Comparison of ENCODE assay signal across 32 cellular contexts in the genomic region with DNA sequence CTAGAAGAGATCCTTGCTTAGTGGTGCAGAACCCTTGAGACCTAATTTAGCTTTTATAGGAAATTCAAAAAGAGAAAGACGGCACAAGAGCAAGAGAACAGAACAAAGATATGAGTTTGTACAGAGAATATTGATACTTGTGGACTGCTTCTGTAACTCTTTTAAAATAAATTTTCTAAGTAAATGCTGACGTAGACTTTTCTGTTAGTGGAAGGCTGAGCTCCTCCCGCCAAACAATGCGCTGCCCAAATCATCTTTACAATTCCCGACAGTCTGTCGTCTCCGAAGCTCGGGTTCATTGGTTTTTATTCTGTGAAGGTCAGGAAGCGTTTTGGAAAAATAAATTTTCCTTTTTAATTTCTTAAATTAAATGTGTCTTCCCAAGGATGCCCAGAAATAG. TPM values are rescaled to one million over a fixed set of nuclear protein-coding genes. Genes with fewer than 3 reads are reported as not detected.
"Had no signal": no experiment of that assay in that cellular context is flagged by ENCODE, and none has a peak within 500 bp of the region (broad histone marks: within the 10 kb centered on the region; RNA-seq: fewer than 3 reads in every experiment).

No MANE protein-coding gene starts in this region.

- H3K27me3 ChIP-seq: adrenal gland, body of pancreas, brain microvascular endothelial cell, breast epithelium had no signal

- H3K36me3 ChIP-seq: adrenal gland, brain microvascular endothelial cell, breast epithelium had no signal

- H3K9me3 ChIP-seq: adrenal gland, body of pancreas, breast epithelium had no signal

- H3K4me3 ChIP-seq: adrenal gland, body of pancreas, breast epithelium had no signal

- H3K4me3 Mint-ChIP-seq: activated B cell treated with CpG ODN at 0.5 μM for 24 hours; activated CD4-positive, alpha-beta memory T cell treated with anti-CD3 and anti-CD28 coated beads for 36 hours; activated CD4-positive, alpha-beta T cell treated with anti-CD3 and anti-CD28 coated beads, Interleukin-2, amount 10 ng/mL, durations not matched to agents 24 days and 14 days; activated CD8-positive, alpha-beta T cell treated with anti-CD3 and anti-CD28 coated beads for 36 hours; activated naive CD8-positive, alpha-beta T cell treated with anti-CD3 and anti-CD28 coated beads for 36 hours; activated T-cell treated with anti-CD3 and anti-CD28 coated beads, Interleukin-2, amount 50 U/mL, for 24 hours; T-helper 1 cell treated with Interleukin-12 subunit alpha and Interleukin-12 subunit beta and Interleukin-4 antibody, amounts not matched to agents 30 μg/mL and 1 μg/mL, for 36 hours; T-helper 2 cell treated with Interferon-gamma antibody and Interleukin-4, amounts not matched to agents 5 μg/mL and 100 μg/mL, for 36 hours had no signal

- H3K9me3 Mint-ChIP-seq: activated B cell treated with CpG ODN at 0.5 μM for 24 hours; activated CD4-positive, alpha-beta memory T cell treated with anti-CD3 and anti-CD28 coated beads for 36 hours; activated CD4-positive, alpha-beta T cell treated with anti-CD3 and anti-CD28 coated beads, Interleukin-2, amount 10 ng/mL, durations not matched to agents 24 days and 14 days; activated CD8-positive, alpha-beta T cell treated with anti-CD3 and anti-CD28 coated beads for 36 hours; activated naive CD4-positive, alpha-beta T cell treated with anti-CD3 and anti-CD28 coated beads, Interleukin-2, amount 50 U/mL, for 72 hours; activated naive CD8-positive, alpha-beta T cell treated with anti-CD3 and anti-CD28 coated beads for 36 hours; activated T-cell treated with anti-CD3 and anti-CD28 coated beads, Interleukin-2, amount 50 U/mL, for 24 hours; activated T-helper 2 cell treated with anti-CD3 and anti-CD28 coated beads, Interferon-gamma antibody, Interleukin-2, Interleukin-4, amounts not matched to agents 10 μg/mL and 5 μg/mL and 100 μg/mL, durations not matched to agents 14 hours and 24 hours and 36 hours; T-helper 1 cell treated with Interleukin-12 subunit alpha and Interleukin-12 subunit beta and Interleukin-4 antibody, amounts not matched to agents 30 μg/mL and 1 μg/mL, for 36 hours; T-helper 2 cell treated with Interferon-gamma antibody and Interleukin-4, amounts not matched to agents 5 μg/mL and 100 μg/mL, for 36 hours had no signal

- H3K4me1 Mint-ChIP-seq: activated B cell treated with CpG ODN at 0.5 μM for 24 hours; activated CD4-positive, alpha-beta T cell treated with anti-CD3 and anti-CD28 coated beads, Interleukin-2, amount 10 ng/mL, durations not matched to agents 24 days and 14 days; activated naive CD8-positive, alpha-beta T cell treated with anti-CD3 and anti-CD28 coated beads for 36 hours had no signal

- H3K27ac ChIP-seq: adrenal gland, body of pancreas, brain microvascular endothelial cell, breast epithelium, VCaP had no signal

- FAIRE-seq: astrocyte, TTC549 had no signal

- DNase-seq: activated B cell treated with CpG ODN at 0.5 μM for 24 hours; activated CD4-positive, alpha-beta memory T cell treated with anti-CD3 and anti-CD28 coated beads for 36 hours; activated CD4-positive, alpha-beta T cell treated with anti-CD3 and anti-CD28 coated beads for 4 hours; activated CD4-positive, alpha-beta T cell treated with anti-CD3 and anti-CD28 coated beads, Interleukin-2, amount 10 ng/mL, durations not matched to agents 24 days and 14 days; activated CD4-positive, alpha-beta T cell treated with anti-CD3 and anti-CD28 coated beads, Interleukin-2, amount 50 U/mL, for 1 hour; activated CD4-positive, alpha-beta T cell treated with anti-CD3 and anti-CD28 coated beads, Interleukin-2, amount 50 U/mL, for 4 hours; activated CD4-positive, CD25-positive, alpha-beta regulatory T cell treated with anti-CD3 and anti-CD28 coated beads, Interleukin-2, amount 50 U/mL, for 72 hours; activated CD8-positive, alpha-beta memory T cell treated with anti-CD3 and anti-CD28 coated beads, Interleukin-2, amount 50 U/mL, for 48 hours; activated CD8-positive, alpha-beta T cell treated with anti-CD3 and anti-CD28 coated beads for 36 hours; activated effector memory CD4-positive, alpha-beta T cell treated with Interleukin-2 at 50 U/mL for 16 hours; activated gamma-delta T cell; activated naive CD4-positive, alpha-beta T cell treated with anti-CD3 and anti-CD28 coated beads, Interleukin-2, amount 50 U/mL, for 16 hours; activated naive CD4-positive, alpha-beta T cell treated with Interleukin-2 at 50 U/mL for 16 hours; activated naive CD8-positive, alpha-beta T cell treated with anti-CD3 and anti-CD28 coated beads for 36 hours; activated T-cell treated with anti-CD3 and anti-CD28 coated beads, Interleukin-2, amount 50 U/mL, for 24 hours; activated T-cell treated with anti-CD3 and anti-CD28 coated beads, Interleukin-2, amount 50 U/mL, for 48 hours; adrenal gland; amniotic stem cell; aorta; body of pancreas; brain microvascular endothelial cell; central memory CD4-positive, alpha-beta T cell; T-helper 2 cell; T-helper 9 cell had no signal

- H3K36me3 Mint-ChIP-seq: activated CD4-positive, alpha-beta memory T cell treated with anti-CD3 and anti-CD28 coated beads for 36 hours; activated naive CD4-positive, alpha-beta T cell treated with anti-CD3 and anti-CD28 coated beads, Interleukin-2, amount 50 U/mL, for 72 hours; activated naive CD8-positive, alpha-beta T cell treated with anti-CD3 and anti-CD28 coated beads for 36 hours had no signal

- H3K4me1 ChIP-seq: adrenal gland, body of pancreas, breast epithelium had no signal

- H3K27me3 Mint-ChIP-seq: activated CD4-positive, alpha-beta memory T cell treated with anti-CD3 and anti-CD28 coated beads for 36 hours; activated naive CD8-positive, alpha-beta T cell treated with anti-CD3 and anti-CD28 coated beads for 36 hours had no signal

- H3K27ac Mint-ChIP-seq: activated B cell treated with CpG ODN at 0.5 μM for 24 hours; activated CD4-positive, alpha-beta memory T cell treated with anti-CD3 and anti-CD28 coated beads for 36 hours; activated CD4-positive, alpha-beta T cell treated with anti-CD3 and anti-CD28 coated beads, Interleukin-2, amount 10 ng/mL, durations not matched to agents 24 days and 14 days; activated CD8-positive, alpha-beta T cell treated with anti-CD3 and anti-CD28 coated beads for 36 hours; activated naive CD4-positive, alpha-beta T cell treated with anti-CD3 and anti-CD28 coated beads, Interleukin-2, amount 50 U/mL, for 72 hours; activated naive CD8-positive, alpha-beta T cell treated with anti-CD3 and anti-CD28 coated beads for 36 hours; activated T-cell treated with anti-CD3 and anti-CD28 coated beads, Interleukin-2, amount 50 U/mL, for 24 hours; activated T-helper 2 cell treated with anti-CD3 and anti-CD28 coated beads, Interferon-gamma antibody, Interleukin-2, Interleukin-4, amounts not matched to agents 10 μg/mL and 5 μg/mL and 100 μg/mL, durations not matched to agents 14 hours and 24 hours and 36 hours; T-helper 1 cell treated with Interleukin-12 subunit alpha and Interleukin-12 subunit beta and Interleukin-4 antibody, amounts not matched to agents 30 μg/mL and 1 μg/mL, for 36 hours; T-helper 2 cell treated with Interferon-gamma antibody and Interleukin-4, amounts not matched to agents 5 μg/mL and 100 μg/mL, for 36 hours had no signal

- ATAC-seq: activated CD8-positive, alpha-beta T cell treated with anti-CD3 and anti-CD28 coated beads for 36 hours; activated naive CD4-positive, alpha-beta T cell treated with anti-CD3 and anti-CD28 coated beads, Interleukin-2, amount 50 U/mL, for 72 hours; body of pancreas had no signal

RNA-seq across cellular contexts. Expression of gene RORB, which starts 22.3 kb away (rescaled TPM):
- total RNA-seq: activated B cell treated with CpG ODN at 0.5 μM for 24 hours; activated naive CD4-positive, alpha-beta T cell treated with anti-CD3 and anti-CD28 coated beads, Interleukin-2, amount 50 U/mL, for 72 hours had no signal
